Comparison of ENCODE assay signal across 8 cellular contexts in the genomic region with DNA sequence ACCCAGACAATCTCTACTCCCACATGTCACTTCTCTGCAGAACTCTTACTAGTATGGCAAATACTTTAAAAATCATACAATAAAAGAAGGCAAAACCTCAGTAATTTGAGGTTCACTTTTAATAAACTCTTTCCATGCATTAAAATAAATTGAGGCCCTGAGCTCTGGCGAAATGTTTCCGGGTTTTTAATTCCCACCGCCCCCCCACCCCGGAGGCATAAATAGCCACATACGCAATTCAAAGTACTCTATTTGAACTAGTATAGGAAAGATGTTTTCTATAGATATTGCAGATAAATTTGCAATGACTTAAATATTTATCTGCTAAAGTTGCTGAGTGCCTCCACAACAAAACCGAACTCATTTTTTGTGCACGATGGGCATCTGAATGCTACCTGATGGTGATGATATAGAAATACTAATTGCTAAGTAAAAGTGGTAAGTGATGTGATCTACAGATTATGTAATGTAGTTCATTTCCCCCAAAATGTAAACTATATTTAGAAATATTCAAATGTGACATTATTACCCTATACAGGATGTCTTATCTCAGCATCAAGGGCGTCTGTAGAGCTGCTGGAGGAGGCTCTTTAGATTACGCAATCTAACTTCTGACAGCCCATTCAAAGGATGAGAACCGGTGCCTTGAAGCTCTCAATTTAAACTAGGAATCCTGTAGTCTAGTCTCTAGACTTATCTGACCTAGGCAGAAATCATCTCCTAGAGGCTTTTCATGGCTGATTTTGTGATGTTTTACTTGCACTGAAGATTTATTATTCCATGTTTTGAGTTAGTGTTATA. TPM values are rescaled to one million over a fixed set of nuclear protein-coding genes. Genes with fewer than 3 reads are reported as not detected.
DNase-seq lines count a peak whose midpoint lies in the region; ATAC-seq, FAIRE-seq and TF ChIP-seq lines count a peak whose summit lies in the region.

No MANE protein-coding gene starts in this region.

- H3K36me3 Mint-ChIP-seq in endodermal cell (ENCODE audit: low read depth) = peaks cover 9% of the 10 kb centered on the region

- peak overlapping the region; percentile 70 for H3K4me3 Mint-ChIP-seq in endodermal cell

- H3K79me2 ChIP-seq in parathyroid adenoma = peaks cover 10% of the 10 kb centered on the region

- no peak overlapping the region for H3K4me3 ChIP-seq in HEK293 (ENCODE audit: low read depth, low read length)
- peak overlapping the region; percentile 90 for H3K4me3 ChIP-seq in SK-N-MC
- H3K4me3 ChIP-seq in endodermal cell (ENCODE audit: low read length) = no peak overlapping the region
- H3K4me3 ChIP-seq in parathyroid adenoma (ENCODE audit: low read depth, low read length) = peak overlapping the region; percentile 91

- peaks cover 10 to 20% of the 10 kb centered on the region in 2 experiments; a peak in 2 of 3 replicates for H3K36me3 ChIP-seq in HEK293 (ENCODE audit: control insufficient read depth in 2 of 2, insufficient read depth in 1 of 2, low read length in 2 of 2)
- peaks cover 17% of the 10 kb centered on the region for H3K36me3 ChIP-seq in SK-N-MC (ENCODE audit: insufficient read depth, low read length)
- H3K36me3 ChIP-seq in endodermal cell (ENCODE audit: control insufficient read depth, insufficient read depth, low read length) = peaks cover 38% of the 10 kb centered on the region
- H3K36me3 ChIP-seq in parathyroid adenoma (ENCODE audit: control insufficient read depth, insufficient read depth, low read length) = peaks cover 10% of the 10 kb centered on the region

- H3K4me1 ChIP-seq in HEK293 (ENCODE audit: control insufficient read depth, insufficient read depth, low read length) = peaks cover 52% of the 10 kb centered on the region
- H3K4me1 ChIP-seq in endodermal cell (ENCODE audit: control insufficient read depth, insufficient read depth, low read length) = no peaks in the 10 kb centered on the region
- H3K4me1 ChIP-seq in parathyroid adenoma = peaks cover 19% of the 10 kb centered on the region

- no peak for ATAC-seq in HG03097 (IDR thresholded peaks at IDR 0.05; ENCODE audit: low FRiP score, unreplicated experiment)

- DNase-seq in SK-N-MC (ENCODE audit: low read depth, low spot score) (peak; percentile 93), endodermal cell (no peak), AG08395 (ENCODE audit: low spot score) (no peak), H54 (ENCODE audit: insufficient read length, low spot score) (no peak)

- no peak for TF ChIP-seq POLR2A in H54 (IDR thresholded peaks at IDR 0.05; ENCODE audit: low read depth, low read length)

- no peak for FAIRE-seq in H54 (lab: Jason Lieb, UNC)

- H3K27me3 ChIP-seq in endodermal cell (ENCODE audit: control insufficient read depth, insufficient read depth, low read length, poor library complexity, severe bottlenecking) (no peaks in the 10 kb centered on the region), parathyroid adenoma (ENCODE audit: control insufficient read depth, insufficient read depth, low read length) (no peaks in the 10 kb centered on the region)

- peak overlapping the region; percentile 58 for H3K27ac Mint-ChIP-seq in endodermal cell

- peaks cover 44% of the 10 kb centered on the region for H3K4me1 Mint-ChIP-seq in endodermal cell

- H3K9ac ChIP-seq in SK-N-MC (ENCODE audit: insufficient read length) (no peak overlapping the region), endodermal cell (ENCODE audit: extremely low read depth, low read length, poor library complexity, severe bottlenecking) (no peak overlapping the region), parathyroid adenoma (no peak overlapping the region)

- peak overlapping the region; percentile 99 for H3K4me2 ChIP-seq in parathyroid adenoma (ENCODE audit: low read length)

- CTCF ChIA-PET in HEK293 (lab: Yijun Ruan, JAX) = interaction anchor here (0.6 to 2.6 kb wide), 15 partner anchors 8 to 492 kb away, joined by 3 to 12 read pairs (median 3); no protein-coding TSS in a partner anchor

- H3K27me3 Mint-ChIP-seq in endodermal cell (ENCODE audit: insufficient read depth) = no peaks in the 10 kb centered on the region

- no peaks in the 10 kb centered on the region for H3K9me3 ChIP-seq in HEK293 (ENCODE audit: control insufficient read depth, insufficient read depth, low read depth, low read length)
- H3K9me3 ChIP-seq in SK-N-MC (ENCODE audit: low read depth, low read length) = no peaks in the 10 kb centered on the region
- no peaks in the 10 kb centered on the region for H3K9me3 ChIP-seq in endodermal cell (ENCODE audit: control insufficient read depth, low read length)
- no peaks in the 10 kb centered on the region for H3K9me3 ChIP-seq in parathyroid adenoma (ENCODE audit: control insufficient read depth, low read length)

- H3K27ac ChIP-seq in C4-2B = peak overlapping the region; percentile 91; the same call in 1 of the 2 replicates
- peak overlapping the region; percentile 96 for H3K27ac ChIP-seq in HEK293 (ENCODE audit: extremely low read depth, low read depth, low read length)
- H3K27ac ChIP-seq in SK-N-MC = peak overlapping the region; percentile 83
- H3K27ac ChIP-seq in endodermal cell (ENCODE audit: low read depth, low read length) = peak overlapping the region; percentile 85
- peak overlapping the region; percentile 99 for H3K27ac ChIP-seq in parathyroid adenoma

- 80 to 86% methylated on average over 3 to 10 of the region's 10 CpGs for WGBS in endodermal cell (ENCODE audit: insufficient coverage in 1 of 2, insufficient read length in 1 of 2), 2 experiments

- TF ChIP-seq CTCF in C4-2B (conservative IDR thresholded peaks at IDR 0.05) (no peak), HEK293 (tag by site-specific recombination; IDR thresholded peaks at IDR 0.05) (no peak), endodermal cell (conservative IDR thresholded peaks at IDR 0.05) (no peak), parathyroid adenoma (IDR thresholded peaks at IDR 0.05) (no peak)

- H2AFZ ChIP-seq in parathyroid adenoma = no peak overlapping the region

- H3K9me3 Mint-ChIP-seq in endodermal cell = no peaks in the 10 kb centered on the region

- POLR2A ChIA-PET in HEK293 (lab: Yijun Ruan, JAX) = interaction anchor here (0.9 to 2.8 kb wide), 12 partner anchors 9 to 903 kb away, joined by 3 to 30 read pairs (median 4); partner anchors contain the start of genes B3GALNT2 and IRF2BP2

TF ChIP-seq in HEK293, 187 proteins besides CTCF, POLR2A, EP300 and RAD21 (continues in another document):
- TF ChIP-seq AEBP2 (tag by site-specific recombination; IDR thresholded peaks at IDR 0.05; ENCODE audit: borderline replicate concordance) (no peak), ZNF433 (tag by site-specific recombination; IDR thresholded peaks at IDR 0.05; ENCODE audit: low read depth) (no peak), SALL2 (tag by site-specific recombination; IDR thresholded peaks at IDR 0.05; ENCODE audit: borderline replicate concordance) (no peak), KLF8 (tag by site-specific recombination; IDR thresholded peaks at IDR 0.05) (0 out of 2 replicates have a peak, but pooled peaks have one; percentile 22), ZBTB49 (tag by site-specific recombination; IDR thresholded peaks at IDR 0.05; ENCODE audit: low read depth) (no peak), ZNF394 (tag by site-specific recombination; IDR thresholded peaks at IDR 0.05; ENCODE audit: borderline replicate concordance) (peak; percentile 61; the same call in 1 of the 2 replicates), KLF10 (tag by site-specific recombination; IDR thresholded peaks at IDR 0.05) (peak; percentile 28; the same call in 1 of the 2 replicates), HIC1 (tag by site-specific recombination; IDR thresholded peaks at IDR 0.05) (peak; percentile 45; the same call in 1 of the 2 replicates)

RNA-seq across cellular contexts. Expression of gene IRF2BP2, which starts 8.6 kb away (rescaled TPM):
- total RNA-seq in endodermal cell = 10 to 100 TPM; 41.6 to 45.7 TPM
- 63.2 TPM for polyA plus RNA-seq in endodermal cell (2013, experiment 1 of 2)
- 56.4 TPM for polyA plus RNA-seq in endodermal cell (2013, experiment 2 of 2)

Comparison
In these comparisons a context has a peak if more than half of its experiments do, and no peak if none do; other contexts are left out.
1. H3K4me3 ChIP-seq: peak in SK-N-MC (single experiment) and parathyroid adenoma (single experiment); none in HEK293 (single experiment) and endodermal cell (single experiment).
2. Peak in every context shown above with its lines, with median percentiles within 50 percentile points of each other: H3K27ac ChIP-seq.